9 cellular contexts compared by ENCODE assay signal in genomic region chrX:88746215-88746614, GRCh38. TPM values are rescaled to one million over a fixed set of nuclear protein-coding genes. Genes with fewer than 3 reads are reported as not detected.
"Had no signal": no experiment of that assay in that cellular context is flagged by ENCODE, and none has a peak within 500 bp of the region (broad histone marks: within the 10 kb centered on the region; RNA-seq: fewer than 3 reads in every experiment).

No MANE protein-coding gene starts in this region.

RNA-seq across cellular contexts. Expression of gene CPXCR1, which starts 0.8 kb away (rescaled TPM):
- total RNA-seq: OCI-LY7, PC-3, PC-9, Peyer's patch, Right ventricle myocardium superior, RPMI7951, SJSA1, SK-MEL-5 had no signal
- polyA plus RNA-seq: SK-N-SH had no signal
